Comparison of ENCODE assay signal across 16 cellular contexts in genomic region chr2:121686218-121686617, GRCh38. TPM values are rescaled to one million over a fixed set of nuclear protein-coding genes. Genes with fewer than 3 reads are reported as not detected.
DNase-seq lines count a peak whose midpoint lies in the region; ATAC-seq and TF ChIP-seq lines count a peak whose summit lies in the region.
"Had no signal": no experiment of that assay in that cellular context is flagged by ENCODE, and none has a peak within 500 bp of the region (broad histone marks: within the 10 kb centered on the region; RNA-seq: fewer than 3 reads in every experiment).

No MANE protein-coding gene starts in this region.

- no peak for ATAC-seq in activated naive CD8-positive, alpha-beta T cell treated with anti-CD3 and anti-CD28 coated beads, Interleukin-2, amount 10 ng/mL, durations not matched to agents 7 days and 5 days (ENCODE audit: low read depth)
- ATAC-seq in psoas muscle (peak in 2 of 4 donors; percentile 62 to 78), GM18909 (IDR thresholded peaks at IDR 0.05; ENCODE audit: poor library complexity, unreplicated experiment) (no peak)
- ATAC-seq: CD8-positive, alpha-beta T cell had no signal

- H3K27me3 Mint-ChIP-seq in activated naive CD8-positive, alpha-beta T cell treated with anti-CD3 and anti-CD28 coated beads, Interleukin-2, amount 10 ng/mL, durations not matched to agents 7 days and 5 days = no peaks in the 10 kb centered on the region
- H3K27me3 Mint-ChIP-seq in activated naive CD8-positive, alpha-beta T cell treated with anti-CD3 and anti-CD28 coated beads for 36 hours = no peaks in the 10 kb centered on the region
- H3K27me3 Mint-ChIP-seq in endodermal cell (ENCODE audit: insufficient read depth) = peaks cover 13% of the 10 kb centered on the region
- H3K27me3 Mint-ChIP-seq: IgD-negative memory B cell had no signal

- intact Hi-C loops in psoas muscle (cut with DNase I) = no loop called here

- no peak for DNase-seq in activated naive CD8-positive, alpha-beta T cell treated with anti-CD3 and anti-CD28 coated beads, Interleukin-2, amount 10 ng/mL, durations not matched to agents 7 days and 5 days
- DNase-seq in activated naive CD8-positive, alpha-beta T cell treated with anti-CD3 and anti-CD28 coated beads for 36 hours = no peak
- DNase-seq in endodermal cell (peak; percentile 81), psoas muscle (peak in 1 of 2 donors; percentile 63), globus pallidus (ENCODE audit: low spot score) (no peak), Kasumi-1 (lab: John Stamatoyannopoulos, UW) (no peak)
- DNase-seq: CD8-positive, alpha-beta T cell; COR-L47; DMS153; DMS79 treated with DMSO at 0.1 percent for 48 hours; EL; H7 had no signal

- WGBS in endodermal cell (ENCODE audit: insufficient coverage in 1 of 2, insufficient read length in 1 of 2), 2 experiments = 88 to 94% methylated on average over 11 to 19 of the region's 19 CpGs
- WGBS in psoas muscle, 3 donors = 55 to 82% (median 66%) methylated on average over 19 of the region's 19 CpGs

- H3K36me3 ChIP-seq in endodermal cell (ENCODE audit: control insufficient read depth, insufficient read depth, low read length) (no peaks in the 10 kb centered on the region), psoas muscle (ENCODE audit: insufficient read depth in 1 of 2, low read depth in 1 of 2) (no peaks in the 10 kb centered on the region)

- H3K27ac Mint-ChIP-seq in activated naive CD8-positive, alpha-beta T cell treated with anti-CD3 and anti-CD28 coated beads, Interleukin-2, amount 10 ng/mL, durations not matched to agents 7 days and 5 days = peak overlapping the region; percentile 16
- H3K27ac Mint-ChIP-seq in activated naive CD8-positive, alpha-beta T cell treated with anti-CD3 and anti-CD28 coated beads for 36 hours = no peak overlapping the region
- no peak overlapping the region for H3K27ac Mint-ChIP-seq in endodermal cell
- H3K27ac Mint-ChIP-seq: CD14-positive monocyte; CD8-positive, alpha-beta T cell had no signal

- peaks cover 17% of the 10 kb centered on the region for H3K36me3 Mint-ChIP-seq in activated naive CD8-positive, alpha-beta T cell treated with anti-CD3 and anti-CD28 coated beads, Interleukin-2, amount 10 ng/mL, durations not matched to agents 7 days and 5 days
- peaks cover 7% of the 10 kb centered on the region for H3K36me3 Mint-ChIP-seq in activated naive CD8-positive, alpha-beta T cell treated with anti-CD3 and anti-CD28 coated beads for 36 hours
- peaks cover 17% of the 10 kb centered on the region for H3K36me3 Mint-ChIP-seq in endodermal cell (ENCODE audit: low read depth)

- H3K4me3 Mint-ChIP-seq in activated naive CD8-positive, alpha-beta T cell treated with anti-CD3 and anti-CD28 coated beads, Interleukin-2, amount 10 ng/mL, durations not matched to agents 7 days and 5 days = no peak overlapping the region
- H3K4me3 Mint-ChIP-seq in activated naive CD8-positive, alpha-beta T cell treated with anti-CD3 and anti-CD28 coated beads for 36 hours = no peak overlapping the region
- H3K4me3 Mint-ChIP-seq in endodermal cell = no peak overlapping the region
- H3K4me3 Mint-ChIP-seq: CD14-positive monocyte; CD8-positive, alpha-beta T cell; IgD-negative memory B cell had no signal

- H3K4me3 ChIP-seq in endodermal cell (ENCODE audit: low read length) (no peak overlapping the region), psoas muscle (no peak overlapping the region)

- POLR2A ChIA-PET in activated naive CD8-positive, alpha-beta T cell treated with anti-CD3 and anti-CD28 coated beads, Interleukin-2, amount 10 ng/mL, durations not matched to agents 7 days and 5 days (lab: Charles Lee) = no interaction called here

- peaks cover 6% of the 10 kb centered on the region for H3K4me1 Mint-ChIP-seq in activated naive CD8-positive, alpha-beta T cell treated with anti-CD3 and anti-CD28 coated beads, Interleukin-2, amount 10 ng/mL, durations not matched to agents 7 days and 5 days
- H3K4me1 Mint-ChIP-seq in activated naive CD8-positive, alpha-beta T cell treated with anti-CD3 and anti-CD28 coated beads for 36 hours = peaks cover 3% of the 10 kb centered on the region
- H3K4me1 Mint-ChIP-seq in endodermal cell = peaks cover 7% of the 10 kb centered on the region
- H3K4me1 Mint-ChIP-seq: CD14-positive monocyte had no signal

- TF ChIP-seq CTCF in endodermal cell (conservative IDR thresholded peaks at IDR 0.05) (no peak), psoas muscle (IDR thresholded peaks at IDR 0.05) (no peak)

- peaks cover 26% of the 10 kb centered on the region for H3K9me3 Mint-ChIP-seq in activated naive CD8-positive, alpha-beta T cell treated with anti-CD3 and anti-CD28 coated beads, Interleukin-2, amount 10 ng/mL, durations not matched to agents 7 days and 5 days
- peaks cover 22% of the 10 kb centered on the region for H3K9me3 Mint-ChIP-seq in activated naive CD8-positive, alpha-beta T cell treated with anti-CD3 and anti-CD28 coated beads for 36 hours
- H3K9me3 Mint-ChIP-seq in endodermal cell = peaks cover 39% of the 10 kb centered on the region

- H3K4me1 ChIP-seq in endodermal cell (ENCODE audit: control insufficient read depth, insufficient read depth, low read length) (no peaks in the 10 kb centered on the region), psoas muscle (peaks cover 4% of the 10 kb centered on the region)

- H3K9me3 ChIP-seq in endodermal cell (ENCODE audit: control insufficient read depth, low read length) = peaks cover 28% of the 10 kb centered on the region
- H3K9me3 ChIP-seq in psoas muscle = peaks cover 28% of the 10 kb centered on the region

- H3K9ac ChIP-seq in endodermal cell (ENCODE audit: extremely low read depth, low read length, poor library complexity, severe bottlenecking) = no peak overlapping the region

- H3K27me3 ChIP-seq in endodermal cell (ENCODE audit: control insufficient read depth, insufficient read depth, low read length, poor library complexity, severe bottlenecking) = no peaks in the 10 kb centered on the region
- no peaks in the 10 kb centered on the region for H3K27me3 ChIP-seq in psoas muscle (ENCODE audit: insufficient read depth in 3 of 3, low read length in 2 of 3)

- no peak overlapping the region for H3K27ac ChIP-seq in endodermal cell (ENCODE audit: low read depth, low read length)
- H3K27ac ChIP-seq in psoas muscle = peak overlapping the region; percentile 10
- H3K27ac ChIP-seq: 22Rv1 had no signal

RNA-seq across cellular contexts. Expression of gene CLASP1, which starts 37.0 kb away (rescaled TPM):
- 10 to 100 TPM; 64.4 to 75.9 TPM for total RNA-seq in activated naive CD8-positive, alpha-beta T cell treated with anti-CD3 and anti-CD28 coated beads, Interleukin-2, amount 10 ng/mL, durations not matched to agents 7 days and 5 days
- total RNA-seq in activated naive CD8-positive, alpha-beta T cell treated with anti-CD3 and anti-CD28 coated beads for 36 hours = 10 to 100 TPM; 44.7 to 45.5 TPM
- 10 to 100 TPM; 87.0 to 88.3 TPM for total RNA-seq in endodermal cell
- polyA plus RNA-seq in endodermal cell (2013, experiment 1 of 2) = 56.6 TPM
- polyA plus RNA-seq in endodermal cell (2013, experiment 2 of 2) = 49.5 TPM
- 10 to 100 TPM; 38.8 to 60.7 (median 50.4) TPM for total RNA-seq in psoas muscle
- polyA plus RNA-seq in psoas muscle = 10 to 100 TPM; 11.6 to 27.3 (median 12.3) TPM

RNA-seq across cellular contexts. Expression of gene NIFK, which starts 50.5 kb away (rescaled TPM):
- 10 to 100 TPM; 62.4 to 73.2 TPM for total RNA-seq in activated naive CD8-positive, alpha-beta T cell treated with anti-CD3 and anti-CD28 coated beads, Interleukin-2, amount 10 ng/mL, durations not matched to agents 7 days and 5 days
- 100 to 1,000 TPM; 186 to 202 TPM for total RNA-seq in activated naive CD8-positive, alpha-beta T cell treated with anti-CD3 and anti-CD28 coated beads for 36 hours
- total RNA-seq in endodermal cell = 10 to 100 TPM; 64.2 to 88.5 TPM
- 43.2 TPM for polyA plus RNA-seq in endodermal cell (2013, experiment 1 of 2)
- polyA plus RNA-seq in endodermal cell (2013, experiment 2 of 2) = 37.8 TPM
- 10 to 100 TPM; 46.5 to 74.3 (median 56.6) TPM for total RNA-seq in psoas muscle
- polyA plus RNA-seq in psoas muscle = 100 to 1,000 TPM in 1 of 3 donors, 10 to 100 TPM in 2; 48.8 to 116 (median 48.9) TPM
